ENCODE assay signal across 20 cellular contexts in the genomic region with DNA sequence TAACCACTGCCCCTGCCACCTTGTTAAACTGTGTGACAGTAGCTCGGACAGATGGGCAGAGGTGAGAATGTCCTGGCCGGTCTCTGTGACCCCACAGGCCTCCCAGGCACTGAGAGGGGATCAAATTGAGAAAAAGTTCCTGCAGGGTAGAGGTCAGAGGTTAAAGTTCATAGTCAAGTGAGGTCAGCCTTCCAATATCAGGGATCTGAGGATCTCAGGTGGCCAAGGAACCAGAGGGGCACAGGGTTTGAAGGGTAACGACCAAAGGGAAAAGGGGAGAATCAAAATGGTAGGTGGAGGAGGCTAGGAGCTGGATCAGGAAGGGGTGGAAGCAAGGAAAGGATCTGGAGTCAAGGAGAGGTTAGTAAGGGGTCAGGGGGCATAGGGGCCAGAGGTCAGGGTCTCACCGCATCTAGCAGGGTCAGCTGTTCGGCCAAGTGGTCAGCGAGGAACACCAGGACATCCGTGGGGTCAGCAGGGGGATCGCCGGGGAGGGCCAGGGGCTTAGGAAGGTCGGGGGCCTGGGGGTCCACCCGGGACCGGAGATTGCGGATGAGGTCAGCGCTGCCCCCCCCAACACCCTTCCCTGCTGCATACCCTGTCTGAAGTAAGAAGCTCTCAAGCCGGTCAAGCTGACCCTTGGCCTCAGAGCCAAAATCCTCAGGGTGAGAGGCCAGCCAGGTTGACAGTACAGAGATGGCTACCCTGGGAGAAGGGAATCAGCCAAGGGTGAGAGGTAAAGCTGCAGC. TPM values are rescaled to one million over a fixed set of nuclear protein-coding genes. Genes with fewer than 3 reads are reported as not detected.
DNase-seq lines count a peak whose midpoint lies in the region; ATAC-seq and TF ChIP-seq lines count a peak whose summit lies in the region.
"Had no signal": no experiment of that assay in that cellular context is flagged by ENCODE, and none has a peak within 500 bp of the region (broad histone marks: within the 10 kb centered on the region; RNA-seq: fewer than 3 reads in every experiment).

No MANE protein-coding gene starts in this region.

- H3K27me3 Mint-ChIP-seq in MCF 10A (ENCODE audit: insufficient read depth, unreplicated experiment) (no peaks in the 10 kb centered on the region), naive B cell (no peaks in the 10 kb centered on the region)
- H3K27me3 Mint-ChIP-seq in activated T-helper 17 cell treated with anti-CD3 and anti-CD28 coated beads, Interleukin-2, amount 50 U/mL, for 72 hours: no peaks in the 10 kb centered on the region
- H3K27me3 Mint-ChIP-seq: activated naive CD8-positive, alpha-beta T cell treated with anti-CD3 and anti-CD28 coated beads, Interleukin-2, amount 10 ng/mL, durations not matched to agents 7 days and 5 days had no signal

- peaks cover 37% of the 10 kb centered on the region for H3K79me2 ChIP-seq in mammary epithelial cell (ENCODE audit: insufficient read depth, low read length)

- H3K4me3 Mint-ChIP-seq in MCF 10A (ENCODE audit: unreplicated experiment) (peak overlapping the region; percentile 48), naive B cell (peak overlapping the region in 7 of 8 donors; percentile 65 to 99 (median 95))
- H3K4me3 Mint-ChIP-seq in activated T-helper 17 cell treated with anti-CD3 and anti-CD28 coated beads, Interleukin-2, amount 50 U/mL, for 72 hours: no peak overlapping the region

- dilution Hi-C loops in mammary epithelial cell (cut with HindIII; ENCODE audit: low sequenced_read_pairs): no loop called here

- BruUV-seq in MCF 10A (replicated peaks; lab: Mats Ljungman, UMichigan) (no TSS peak), mammary epithelial cell (replicated peaks; lab: Mats Ljungman, UMichigan) (no TSS peak)

- WGBS in mammary epithelial cell (ENCODE audit: low coverage, missing lambda C conversion rate): 58% methylated on average over 2 of the region's 15 CpGs

- H3K36me3 Mint-ChIP-seq in MCF 10A (ENCODE audit: insufficient read depth, unreplicated experiment): peaks cover 41% of the 10 kb centered on the region
- peaks cover 72% of the 10 kb centered on the region for H3K36me3 Mint-ChIP-seq in activated T-helper 17 cell treated with anti-CD3 and anti-CD28 coated beads, Interleukin-2, amount 50 U/mL, for 72 hours (ENCODE audit: low read depth)
- peaks cover 0 to 14% of the 10 kb centered on the region in 2 donors for H3K36me3 Mint-ChIP-seq in naive B cell

- POLR2A ChIA-PET in MCF 10A (lab: Yijun Ruan, JAX): interaction anchor here (1.4 to 5.5 kb wide), 5 partner anchors 6 to 78 kb away, joined by 4 to 84 read pairs (median 31); partner anchors contain the start of genes B3GALT4, PFDN6, RPS18 and TAPBP

- H3K4me2 ChIP-seq in mammary epithelial cell (ENCODE audit: insufficient read depth, low read depth, low read length): no peak overlapping the region

- H2AFZ ChIP-seq in mammary epithelial cell (ENCODE audit: low read depth, low read length): no peak overlapping the region

- peaks cover 9% of the 10 kb centered on the region for H3K4me1 ChIP-seq in mammary epithelial cell (ENCODE audit: insufficient read depth, low read length)

- H3K4me1 Mint-ChIP-seq in MCF 10A (ENCODE audit: insufficient read depth, unreplicated experiment): peaks cover 21% of the 10 kb centered on the region
- H3K4me1 Mint-ChIP-seq in activated T-helper 17 cell treated with anti-CD3 and anti-CD28 coated beads, Interleukin-2, amount 50 U/mL, for 72 hours: peaks cover 19% of the 10 kb centered on the region
- H3K4me1 Mint-ChIP-seq in naive B cell: peaks cover 32 to 60% (median 50%) of the 10 kb centered on the region in 3 donors

- no peaks in the 10 kb centered on the region for H3K27me3 ChIP-seq in mammary epithelial cell (ENCODE audit: insufficient read depth, low read length)
- H3K27me3 ChIP-seq: cardiac muscle cell, SJSA1, vagina had no signal

- DNase-seq in MCF 10A (ENCODE audit: unreplicated experiment) (no peak), mammary epithelial cell (no peak), naive B cell (no peak), C1 segment of cervical spinal cord (lab: John Stamatoyannopoulos, UW) (no peak), NCI-H146 treated with DMSO at 0.1 percent for 48 hours (lab: John Stamatoyannopoulos, UW; ENCODE audit: unreplicated experiment) (no peak), SHP77 treated with DMSO at 0.1 percent for 48 hours (lab: John Stamatoyannopoulos, UW) (no peak), islet precursor cell (no peak)
- DNase-seq: activated naive CD8-positive, alpha-beta T cell treated with anti-CD3 and anti-CD28 coated beads, Interleukin-2, amount 10 ng/mL, durations not matched to agents 7 days and 5 days; DMS53; effector memory CD4-positive, alpha-beta T cell; hypothalamus; left colon; NCI-H1694 treated with DMSO at 0.1 percent for 48 hours; NCI-H510A; stimulated activated CD4-positive, alpha-beta T cell treated with anti-CD3 and anti-CD28 coated beads, Interleukin-12 subunit alpha, Interleukin-12 subunit beta, amount 100 ng/mL, for 4 hours had no signal

- peaks cover 10% of the 10 kb centered on the region for H3K36me3 ChIP-seq in mammary epithelial cell (ENCODE audit: insufficient read depth, low read length)

- no peak for ATAC-seq in activated T-helper 17 cell treated with anti-CD3 and anti-CD28 coated beads, Interleukin-2, amount 50 U/mL, for 72 hours (replicated peaks)
- no peak for ATAC-seq in naive B cell (ENCODE audit: low read depth in 2 of 2)
- ATAC-seq: left colon had no signal

- CTCF ChIA-PET in MCF 10A (lab: Yijun Ruan, JAX): interaction anchor here (1.3 kb wide), 1 partner anchor 16 kb away, joined by 4 read pairs; no protein-coding TSS in a partner anchor
- CTCF ChIA-PET in mammary epithelial cell (lab: Charles Lee; ENCODE audit: low non-redundant PET): no interaction called here

- in situ Hi-C loops in mammary epithelial cell (cut with MboI; ENCODE audit: low sequenced_read_pairs in 2 of 2): no loop called here

- intact Hi-C loops in MCF 10A (cut with micrococcal nuclease): loop anchor here (5.0 kb wide), 2 partner anchors 93 to 132 kb away; partner anchors contain the start of genes HSD17B8, RXRB and SLC39A7
- intact Hi-C loops in mammary epithelial cell (cut with micrococcal nuclease): no loop called here

- H3K27ac ChIP-seq in mammary epithelial cell (ENCODE audit: insufficient read depth, low read depth, low read length): no peak overlapping the region
- H3K27ac ChIP-seq: cardiac muscle cell, SJSA1 had no signal

- H3K27ac Mint-ChIP-seq in MCF 10A (ENCODE audit: low read depth, unreplicated experiment) (no peak overlapping the region), naive B cell (peak overlapping the region in 4 of 6 donors; percentile 13 to 99 (median 92))
- H3K27ac Mint-ChIP-seq in activated T-helper 17 cell treated with anti-CD3 and anti-CD28 coated beads, Interleukin-2, amount 50 U/mL, for 72 hours: peak overlapping the region; percentile 26
- H3K27ac Mint-ChIP-seq: activated naive CD8-positive, alpha-beta T cell treated with anti-CD3 and anti-CD28 coated beads, Interleukin-2, amount 10 ng/mL, durations not matched to agents 7 days and 5 days had no signal

- no peaks in the 10 kb centered on the region for H4K20me1 ChIP-seq in mammary epithelial cell (ENCODE audit: insufficient read depth, low read length)

- H3K9me3 Mint-ChIP-seq in MCF 10A (ENCODE audit: unreplicated experiment) (no peaks in the 10 kb centered on the region), naive B cell (peaks cover 0 to 3% (median 0%) of the 10 kb centered on the region in 7 donors)
- no peaks in the 10 kb centered on the region for H3K9me3 Mint-ChIP-seq in activated T-helper 17 cell treated with anti-CD3 and anti-CD28 coated beads, Interleukin-2, amount 50 U/mL, for 72 hours
- H3K9me3 Mint-ChIP-seq: activated naive CD8-positive, alpha-beta T cell treated with anti-CD3 and anti-CD28 coated beads, Interleukin-2, amount 10 ng/mL, durations not matched to agents 7 days and 5 days had no signal

- H3K9ac ChIP-seq in mammary epithelial cell (ENCODE audit: insufficient read depth, low read length): no peak overlapping the region

- TF ChIP-seq CTCF in MCF 10A (IDR thresholded peaks at IDR 0.05; ENCODE audit: unreplicated experiment) (no peak), mammary epithelial cell (conservative IDR thresholded peaks at IDR 0.05 in 1 of 2, IDR thresholded peaks at IDR 0.05 in 1 of 2; ENCODE audit: extremely low read depth in 1 of 2, insufficient read depth in 1 of 2, low read depth in 1 of 2, low read length in 2 of 2) (no peak)

- no peak overlapping the region for H3K4me3 ChIP-seq in mammary epithelial cell (replicated peaks in 1 of 3; ENCODE audit: insufficient read depth in 1 of 3, low read depth in 2 of 3, low read length in 3 of 3)
- H3K4me3 ChIP-seq: cardiac muscle cell, SJSA1, vagina had no signal

- no peaks in the 10 kb centered on the region for H3K9me3 ChIP-seq in mammary epithelial cell (replicated peaks; ENCODE audit: insufficient read depth, low read length)
- H3K9me3 ChIP-seq: SJSA1, vagina had no signal

RNA-seq across cellular contexts. Expression of gene RGL2, which starts 2.9 kb away (rescaled TPM):
- total RNA-seq in MCF 10A (2022) (30.4 and 37.9 TPM in 2 replicates), mammary epithelial cell (10 to 100 TPM; 22.0 to 47.0 TPM)
- polyA plus RNA-seq in mammary epithelial cell (34.0 TPM), naive B cell (ENCODE audit: low read depth in 6 of 6) (10 to 100 TPM; 15.5 to 39.0 (median 17.2) TPM)
- 23.3 TPM for polyA minus RNA-seq in mammary epithelial cell
- 10 to 100 TPM; 37.7 to 73.4 TPM for total RNA-seq in activated T-helper 17 cell treated with anti-CD3 and anti-CD28 coated beads, Interleukin-2, amount 50 U/mL, for 72 hours

RNA-seq across cellular contexts. Expression of gene PFDN6, which starts 6.4 kb away (rescaled TPM):
- total RNA-seq in MCF 10A (2022) (54.7 and 67.1 TPM in 2 replicates), mammary epithelial cell (10 to 100 TPM; 15.2 to 59.2 TPM)
- polyA plus RNA-seq in mammary epithelial cell (45.0 TPM), naive B cell (ENCODE audit: low read depth in 6 of 6) (10 to 100 TPM; 29.4 to 47.8 (median 41.3) TPM)
- 37.5 TPM for polyA minus RNA-seq in mammary epithelial cell
- 10 to 100 TPM; 57.9 to 81.2 TPM for total RNA-seq in activated T-helper 17 cell treated with anti-CD3 and anti-CD28 coated beads, Interleukin-2, amount 50 U/mL, for 72 hours

RNA-seq across cellular contexts. Expression of gene WDR46, which starts 6.8 kb away (rescaled TPM):
- 53.1 and 57.0 TPM in 2 replicates for total RNA-seq in MCF 10A (2022)
- 10 to 100 TPM; 55.0 to 55.3 TPM for total RNA-seq in mammary epithelial cell
- polyA plus RNA-seq in mammary epithelial cell: 54.0 TPM
- 103 TPM for polyA minus RNA-seq in mammary epithelial cell
- total RNA-seq in activated T-helper 17 cell treated with anti-CD3 and anti-CD28 coated beads, Interleukin-2, amount 50 U/mL, for 72 hours: 10 to 100 TPM; 51.2 to 98.7 TPM
- 10 to 100 TPM; 50.5 to 78.0 (median 59.3) TPM for polyA plus RNA-seq in naive B cell (ENCODE audit: low read depth in 6 of 6)

RNA-seq across cellular contexts. Expression of gene TAPBP, which starts 18.1 kb away (rescaled TPM):
- total RNA-seq in MCF 10A (2022) (84.9 and 87.9 TPM in 2 replicates), mammary epithelial cell (100 to 1,000 TPM; 117 to 119 TPM)
- polyA plus RNA-seq in mammary epithelial cell (71.4 TPM), naive B cell (ENCODE audit: low read depth in 6 of 6) (100 to 1,000 TPM; 450 to 564 (median 508) TPM)
- polyA minus RNA-seq in mammary epithelial cell: 60.7 TPM
- total RNA-seq in activated T-helper 17 cell treated with anti-CD3 and anti-CD28 coated beads, Interleukin-2, amount 50 U/mL, for 72 hours: 100 to 1,000 TPM; 176 to 194 TPM

RNA-seq across cellular contexts. Expression of gene B3GALT4, which starts 18.9 kb away (rescaled TPM):
- 0.37 and 0.58 TPM in 2 replicates for total RNA-seq in MCF 10A (2022)
- 1 to 10 TPM in 1 of 2 donors, under 1 TPM in 1; 0.83 to 1.1 TPM for total RNA-seq in mammary epithelial cell
- 1.1 TPM for polyA plus RNA-seq in mammary epithelial cell
- 1.1 TPM for polyA minus RNA-seq in mammary epithelial cell
- 1 to 10 TPM; 4.0 to 5.8 TPM for total RNA-seq in activated T-helper 17 cell treated with anti-CD3 and anti-CD28 coated beads, Interleukin-2, amount 50 U/mL, for 72 hours
- 10 to 100 TPM; 18.3 to 31.6 (median 22.2) TPM for polyA plus RNA-seq in naive B cell (ENCODE audit: low read depth in 6 of 6)
- total RNA-seq: H4 had no signal
